6 cellular contexts compared by ENCODE assay signal in the genomic region with DNA sequence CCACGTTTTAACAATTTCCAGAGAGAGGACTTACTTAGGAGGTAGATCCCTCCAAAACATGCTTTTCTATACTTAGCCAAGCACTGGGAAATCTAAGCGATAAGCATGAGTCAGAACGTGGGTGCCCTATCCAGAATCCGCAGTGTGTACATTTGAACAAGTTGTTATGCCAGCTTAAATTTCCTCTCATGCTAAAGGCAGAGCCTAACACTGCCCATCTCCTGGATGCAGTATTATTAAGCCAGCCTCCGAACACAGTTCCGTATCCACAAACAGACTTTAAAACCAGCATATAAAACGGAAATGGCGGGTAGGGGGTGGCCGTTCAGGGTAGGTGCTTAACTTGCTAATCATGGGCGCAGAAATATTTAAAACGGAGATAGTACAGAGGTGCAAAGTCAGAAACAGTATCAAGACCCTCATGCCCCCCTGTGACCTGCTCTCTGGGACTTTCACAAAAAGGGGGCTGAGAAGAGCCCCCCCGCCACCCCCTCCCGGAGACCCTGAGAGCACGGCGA. TPM values are rescaled to one million over a fixed set of nuclear protein-coding genes. Genes with fewer than 3 reads are reported as not detected.
A peak's percentile ranks its signal among the peaks of the same experiment; 100 is the strongest.
DNase-seq lines count a peak whose midpoint lies in the region; ATAC-seq and TF ChIP-seq lines count a peak whose summit lies in the region.

No MANE protein-coding gene starts in this region.

- H3K4me2 ChIP-seq in Loucy (ENCODE audit: low read depth, low read length, poor library complexity, severe bottlenecking) = peak overlapping the region; percentile 92

- H3K9me3 Mint-ChIP-seq in CD14-positive monocyte = peaks cover 6 to 17% (median 10%) of the 10 kb centered on the region in 7 donors

- H3K4me3 ChIP-seq in Loucy (ENCODE audit: low read length, poor library complexity, severe bottlenecking) (peak overlapping the region; percentile 81), lung (peak overlapping the region; percentile 40)

- peaks cover 2 to 3% of the 10 kb centered on the region in 2 donors for H3K36me3 Mint-ChIP-seq in CD14-positive monocyte

- H3K9ac ChIP-seq in Loucy (ENCODE audit: low read depth, low read length, poor library complexity, severe bottlenecking) = peak overlapping the region; percentile 82

- H3K4me1 ChIP-seq in Loucy (ENCODE audit: insufficient read depth, low read length, poor library complexity, severe bottlenecking) = peaks cover 37% of the 10 kb centered on the region
- H3K4me1 ChIP-seq in lung (ENCODE audit: control insufficient read depth in 2 of 2, insufficient read depth in 2 of 2, low read length in 2 of 2) = peaks cover 0 to 5% of the 10 kb centered on the region in 2 donors

- H3K27ac Mint-ChIP-seq in CD14-positive monocyte = peak overlapping the region in 1 of 7 donors; percentile 35

- no peak for TF ChIP-seq CTCF in CD14-positive monocyte (IDR thresholded peaks at IDR 0.05)
- no peak for TF ChIP-seq CTCF in Loucy (conservative IDR thresholded peaks at IDR 0.05; ENCODE audit: low read length)
- TF ChIP-seq CTCF in lung (IDR thresholded peaks at IDR 0.05; ENCODE audit: control extremely low read depth, extremely low read depth) = no peak

- H3K27me3 ChIP-seq in Loucy (ENCODE audit: insufficient read depth, low read length, poor library complexity, severe bottlenecking) (no peaks in the 10 kb centered on the region), lung (ENCODE audit: control insufficient read depth, insufficient read depth) (no peaks in the 10 kb centered on the region)

- H3F3A ChIP-seq in Loucy (ENCODE audit: low read depth) = no peaks in the 10 kb centered on the region

- peak overlapping the region; percentile 87 for H2AFZ ChIP-seq in Loucy (ENCODE audit: low read length)

- no peak for DNase-seq in CD14-positive monocyte (ENCODE audit: low spot score)
- no peak for DNase-seq in lung (ENCODE audit: low spot score)
- no peak for DNase-seq in stimulated activated CD4-positive, alpha-beta T cell treated with anti-CD3 and anti-CD28 coated beads, Interleukin-4, amount 100 ng/mL, for 24 hours
- DNase-seq in HuH-7.5 (ENCODE audit: low spot score) = no peak

- H3K36me3 ChIP-seq in Loucy (ENCODE audit: insufficient read depth, low read length) = no peaks in the 10 kb centered on the region
- H3K36me3 ChIP-seq in lung (ENCODE audit: control insufficient read depth in 2 of 2, insufficient read depth in 2 of 2, low read length in 2 of 2) = no peaks in the 10 kb centered on the region

- H3K4me1 Mint-ChIP-seq in CD14-positive monocyte = peaks cover 27% of the 10 kb centered on the region

- H3K9me3 ChIP-seq in Loucy (ENCODE audit: insufficient read depth, low read depth, low read length) (no peaks in the 10 kb centered on the region), lung (ENCODE audit: control insufficient read depth in 2 of 2, insufficient read depth in 1 of 2, low read length in 1 of 2) (no peaks in the 10 kb centered on the region)

- peaks cover 0 to 4% (median 2%) of the 10 kb centered on the region in 3 donors for H3K27me3 Mint-ChIP-seq in CD14-positive monocyte (ENCODE audit: low read depth in 3 of 3)

- H3K4me3 Mint-ChIP-seq in CD14-positive monocyte = peak overlapping the region; percentile 89 to 96

- H3K79me2 ChIP-seq in Loucy (ENCODE audit: insufficient read depth, low read length) = peaks cover 18% of the 10 kb centered on the region

- ATAC-seq in lung (ENCODE audit: insufficient read depth, low FRiP score) = no peak

- intact Hi-C loops in CD14-positive monocyte (cut with micrococcal nuclease) = no loop called here

- H4K20me1 ChIP-seq in Loucy (ENCODE audit: insufficient read depth, low read length, poor library complexity, severe bottlenecking) = no peaks in the 10 kb centered on the region

- H3K9me2 ChIP-seq in Loucy (replicated peaks; ENCODE audit: low read depth, low read length) = no peaks in the 10 kb centered on the region

- H3K27ac ChIP-seq in angular gyrus (ENCODE audit: low read depth, low read length) (peak overlapping the region; percentile 55), lung (ENCODE audit: low read depth in 1 of 2, low read length in 1 of 2) (peak overlapping the region; percentile 42 to 63)

- 9 to 16% methylated on average over 15 of the region's 15 CpGs for WGBS in lung, 2 donors

RNA-seq across cellular contexts. Expression of a gene that starts 1.0 kb away (rescaled TPM):
- polyA plus RNA-seq in CD14-positive monocyte (not detected), lung (under 1 TPM in 1 of 2 donors, not detected in 1; 0.03 TPM)
- total RNA-seq in lung = under 1 TPM in 1 of 2 donors, not detected in 1; 0.09 TPM

RNA-seq across cellular contexts. Expression of a gene that starts 1.0 kb away (rescaled TPM):
- polyA plus RNA-seq in CD14-positive monocyte (under 1 TPM; 0.25 to 0.61 TPM), lung (1 to 10 TPM; 2.9 to 4.6 TPM)
- 10 to 100 TPM in 1 of 2 donors, 1 to 10 TPM in 1; 9.1 to 17.5 TPM for total RNA-seq in lung

RNA-seq across cellular contexts. Expression of a gene that starts 38.5 kb away (rescaled TPM):
- 1 to 10 TPM; 8.7 to 9.0 TPM for polyA plus RNA-seq in CD14-positive monocyte
- total RNA-seq in lung = 10 to 100 TPM; 11.2 to 32.1 TPM
- 1 to 10 TPM; 8.1 to 8.9 TPM for polyA plus RNA-seq in lung

RNA-seq across cellular contexts. Expression of a gene that starts 42.3 kb away (rescaled TPM):
- polyA plus RNA-seq in CD14-positive monocyte (under 1 TPM in 1 of 2 donors, not detected in 1; 0.08 TPM), lung (1 to 10 TPM; 1.0 to 2.5 TPM)
- total RNA-seq in lung = 1 to 10 TPM; 3.0 to 3.2 TPM

RNA-seq across cellular contexts. Expression of a gene that starts 46.8 kb away (rescaled TPM):
- polyA plus RNA-seq in CD14-positive monocyte (under 1 TPM in 1 of 2 donors, not detected in 1; 0.76 TPM), lung (under 1 TPM in 1 of 2 donors, not detected in 1; 0.16 TPM)
- total RNA-seq in lung = 10 to 100 TPM; 12.4 to 45.7 TPM
